In the genomic region with DNA sequence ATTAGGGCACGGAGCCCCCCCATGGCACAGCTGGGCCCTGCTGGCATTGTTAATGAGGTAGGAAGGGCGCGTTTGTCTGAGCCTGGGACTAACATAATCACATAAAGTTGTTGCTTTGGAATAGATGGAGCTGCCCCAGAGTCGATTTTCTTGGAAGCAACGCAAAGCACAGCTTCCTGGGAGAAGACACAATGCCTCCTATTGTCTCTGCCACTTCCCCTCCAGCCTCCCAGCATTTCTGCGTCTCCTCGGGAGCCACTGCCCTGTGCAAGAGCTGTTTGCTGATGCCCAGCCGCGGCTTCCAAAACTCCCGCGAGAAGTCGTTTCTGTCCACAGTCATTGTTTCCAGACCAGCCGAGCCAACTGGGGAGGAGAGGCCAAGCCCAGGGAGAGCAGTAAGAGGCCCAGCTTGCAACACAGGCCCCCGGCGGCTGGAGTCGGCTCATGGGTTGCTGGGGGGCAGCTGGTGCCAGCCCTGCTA, we compare ENCODE assay signal across 16 cellular contexts. TPM values are rescaled to one million over a fixed set of nuclear protein-coding genes. Genes with fewer than 3 reads are reported as not detected.
A peak's percentile ranks its signal among the peaks of the same experiment; 100 is the strongest.
DNase-seq lines count a peak whose midpoint lies in the region; ATAC-seq and TF ChIP-seq lines count a peak whose summit lies in the region.
"Had no signal": no experiment of that assay in that cellular context is flagged by ENCODE, and none has a peak within 500 bp of the region (broad histone marks: within the 10 kb centered on the region; RNA-seq: fewer than 3 reads in every experiment).

No MANE protein-coding gene starts in this region.

- H3K27me3 ChIP-seq in dorsolateral prefrontal cortex (peaks cover 0 to 2% (median 0%) of the 10 kb centered on the region in 45 donors), rectal smooth muscle tissue (ENCODE audit: control insufficient read depth, insufficient read depth, low read length) (no peaks in the 10 kb centered on the region)

- no peak overlapping the region for H3K4me3 Mint-ChIP-seq in chondrocyte (ENCODE audit: unreplicated experiment)
- H3K4me3 Mint-ChIP-seq: activated CD8-positive, alpha-beta T cell treated with anti-CD3 and anti-CD28 coated beads, Interleukin-2, amount 10 ng/mL, durations not matched to agents 7 days and 5 days had no signal

- intact Hi-C loops in dorsolateral prefrontal cortex (cut with DNase I), result loop anchor here (10.0 kb wide), 1 partner anchor 393 kb away; a partner anchor contains a TSS

- H3K4me1 Mint-ChIP-seq in chondrocyte (ENCODE audit: low read depth), result peaks cover 8% of the 10 kb centered on the region

- peak; percentile 93 for DNase-seq in COLO829 (ENCODE audit: low spot score)
- DNase-seq in dorsolateral prefrontal cortex, result peak in 9 of 10 donors; percentile 59 to 86 (median 83)
- peak in 45 of 51 donors; percentile 14 to 93 (median 64) for DNase-seq in hypothalamus (lab: John Stamatoyannopoulos, UW)
- DNase-seq in NCI-H69 (lab: John Stamatoyannopoulos, UW), result no peak
- no peak for DNase-seq in G401 (ENCODE audit: low spot score)
- DNase-seq in chondrocyte (ENCODE audit: low spot score), result no peak
- DNase-seq: ACHN; activated CD8-positive, alpha-beta T cell treated with anti-CD3 and anti-CD28 coated beads, Interleukin-2, amount 10 ng/mL, durations not matched to agents 7 days and 5 days; amniotic stem cell; COR-L47; GF-D8; NCI-H1436 treated with DMSO at 0.1 percent for 48 hours had no signal

- no peak overlapping the region for H3K9ac ChIP-seq in rectal smooth muscle tissue (ENCODE audit: low read length)
- H3K9ac ChIP-seq: KMS-11 had no signal

- TF ChIP-seq CTCF in dorsolateral prefrontal cortex (IDR thresholded peaks at IDR 0.05 in 54 of 56, conservative IDR thresholded peaks at IDR 0.05 in 2 of 56; ENCODE audit: low read depth in 1 of 56, partially characterized antibody in 56 of 56), result peak in 11 of 56 donors; percentile 2 to 39 (median 16)
- no peak for TF ChIP-seq CTCF in chondrocyte (IDR thresholded peaks at IDR 0.05)

- ATAC-seq in GM18870 (IDR thresholded peaks at IDR 0.05; ENCODE audit: unreplicated experiment), result no peak
- ATAC-seq: activated CD8-positive, alpha-beta T cell treated with anti-CD3 and anti-CD28 coated beads, Interleukin-2, amount 10 ng/mL, durations not matched to agents 7 days and 5 days had no signal

- H3K9me3 Mint-ChIP-seq in chondrocyte (ENCODE audit: low read depth), result no peaks in the 10 kb centered on the region
- H3K9me3 Mint-ChIP-seq: activated T-helper 2 cell treated with anti-CD3 and anti-CD28 coated beads, Interferon-gamma antibody, Interleukin-2, Interleukin-4, amounts not matched to agents 10 μg/mL and 5 μg/mL and 100 μg/mL, durations not matched to agents 14 hours and 24 hours and 36 hours had no signal

- no peaks in the 10 kb centered on the region for H3K36me3 Mint-ChIP-seq in chondrocyte (ENCODE audit: low read depth)

- peak overlapping the region; percentile 72 to 99 (median 95) for H3K27ac ChIP-seq in dorsolateral prefrontal cortex
- peak overlapping the region; percentile 33 for H3K27ac ChIP-seq in rectal smooth muscle tissue (ENCODE audit: low read depth, low read length)
- H3K27ac ChIP-seq: KMS-11 had no signal

- H3K4me3 ChIP-seq in dorsolateral prefrontal cortex (peak overlapping the region in 53 of 59 donors; percentile 7 to 58 (median 38)), rectal smooth muscle tissue (ENCODE audit: low read length) (no peak overlapping the region)

- no peaks in the 10 kb centered on the region for H3K36me3 ChIP-seq in rectal smooth muscle tissue (ENCODE audit: control insufficient read depth, insufficient read depth, low read length)

- H3K27me3 Mint-ChIP-seq in chondrocyte (ENCODE audit: low read depth), result peaks cover 2% of the 10 kb centered on the region

- H3K4me1 ChIP-seq in rectal smooth muscle tissue (ENCODE audit: control insufficient read depth, insufficient read depth, low read length), result peaks cover 3% of the 10 kb centered on the region

- in situ Hi-C loops in G401 (cut with HindIII; ENCODE audit: low sequenced_read_pairs), result no loop called here

- H3K27ac Mint-ChIP-seq in chondrocyte (ENCODE audit: unreplicated experiment), result no peak overlapping the region
- H3K27ac Mint-ChIP-seq: activated CD8-positive, alpha-beta T cell treated with anti-CD3 and anti-CD28 coated beads, Interleukin-2, amount 10 ng/mL, durations not matched to agents 7 days and 5 days; activated T-helper 2 cell treated with anti-CD3 and anti-CD28 coated beads, Interferon-gamma antibody, Interleukin-2, Interleukin-4, amounts not matched to agents 10 μg/mL and 5 μg/mL and 100 μg/mL, durations not matched to agents 14 hours and 24 hours and 36 hours had no signal

RNA-seq across cellular contexts. Expression of a gene that starts 18.1 kb away (rescaled TPM):
- 10 to 100 TPM in 61 of 120 experiments, 1 to 10 TPM in 59; 2.6 to 21.6 (median 10.1) TPM for total RNA-seq in dorsolateral prefrontal cortex
- not detected in 2 replicates for total RNA-seq in G401 (2014; rRNA removed; shearing (Covaris generic))
- 0.51 to 0.55 TPM in 2 of 3 replicates, not detected in the other for total RNA-seq in chondrocyte
- total RNA-seq: activated CD8-positive, alpha-beta T cell treated with anti-CD3 and anti-CD28 coated beads, Interleukin-2, amount 10 ng/mL, durations not matched to agents 7 days and 5 days; activated T-helper 2 cell treated with anti-CD3 and anti-CD28 coated beads, Interferon-gamma antibody, Interleukin-2, Interleukin-4, amounts not matched to agents 10 μg/mL and 5 μg/mL and 100 μg/mL, durations not matched to agents 14 hours and 24 hours and 36 hours had no signal

RNA-seq across cellular contexts. Expression of a gene that starts 57.6 kb away (rescaled TPM):
- total RNA-seq in dorsolateral prefrontal cortex, result 10 to 100 TPM; 18.9 to 73.5 (median 38.2) TPM
- total RNA-seq in G401 (2014; rRNA removed; shearing (Covaris generic)), result not detected in 2 replicates
- 6.0 to 11.3 TPM (median 10.1 TPM) in 3 replicates for total RNA-seq in chondrocyte

Comparison
In these comparisons a context has a peak if more than half of its experiments do, and no peak if none do; other contexts are left out.
1. DNase-seq: peak in COLO829 (single experiment), dorsolateral prefrontal cortex (9 of 10) and hypothalamus (45 of 51); none in NCI-H69 (single experiment), G401 (single experiment) and chondrocyte (single experiment).